ENCODE assay signal across 9 cellular contexts in the genomic region with DNA sequence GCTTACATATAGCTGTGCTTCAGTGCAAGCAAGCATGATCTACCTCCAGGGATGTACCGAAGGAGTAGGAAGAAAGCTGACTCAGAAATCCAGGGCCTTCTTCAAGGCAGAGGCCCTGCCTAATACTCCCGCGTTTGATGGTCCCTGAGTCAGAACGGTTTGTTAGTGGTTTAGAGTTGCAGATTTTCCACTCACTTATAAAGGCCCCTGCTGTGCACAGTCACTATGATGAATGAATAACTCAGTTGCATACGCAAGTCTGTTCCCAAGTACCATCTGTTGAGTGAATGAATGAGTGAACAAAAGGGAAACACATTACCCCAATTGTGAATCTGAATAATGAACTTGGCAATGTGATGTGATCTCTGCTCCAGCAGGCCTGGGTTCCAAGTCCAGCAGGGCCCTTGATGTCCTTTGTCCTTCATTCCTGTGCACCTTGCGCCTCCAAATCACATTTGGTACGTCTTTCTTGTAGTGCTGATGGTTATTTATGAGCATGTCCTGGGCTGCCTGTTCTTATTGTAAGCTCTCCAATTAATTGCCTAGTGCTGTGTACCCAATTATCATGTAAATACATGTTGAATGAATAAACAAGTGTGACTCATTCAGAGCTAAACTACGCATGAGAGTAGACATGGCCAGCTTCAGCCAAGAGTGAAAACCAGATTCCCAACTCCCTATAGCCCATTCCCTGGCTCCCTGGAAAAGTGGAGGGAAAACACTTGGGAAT.
DNase-seq lines count a peak whose midpoint lies in the region; ATAC-seq, FAIRE-seq and TF ChIP-seq lines count a peak whose summit lies in the region.
"Had no signal": no experiment of that assay in that cellular context is flagged by ENCODE, and none has a peak within 500 bp of the region (broad histone marks: within the 10 kb centered on the region; RNA-seq: fewer than 3 reads in every experiment).

No MANE protein-coding gene starts in this region.

- no peak for TF ChIP-seq CTCF in DND-41 (IDR thresholded peaks at IDR 0.05; ENCODE audit: borderline replicate concordance, extremely low read depth, low read length, poor library complexity, severe bottlenecking)
- no peak for TF ChIP-seq CTCF in bronchial epithelial cell (IDR thresholded peaks at IDR 0.05; ENCODE audit: insufficient read depth, low read length, severe bottlenecking)
- no peak for TF ChIP-seq CTCF in neural crest cell (conservative IDR thresholded peaks at IDR 0.05)
- no peak for TF ChIP-seq CTCF in CD8-positive, alpha-beta T cell (IDR thresholded peaks at IDR 0.05)

- no peaks in the 10 kb centered on the region for H4K20me1 ChIP-seq in DND-41 (ENCODE audit: insufficient read depth, low read length)

- H3K4me3 Mint-ChIP-seq in neural crest cell = no peak overlapping the region
- no peak overlapping the region for H3K4me3 Mint-ChIP-seq in CD8-positive, alpha-beta T cell

- peak overlapping the region; percentile 96 for H3K27ac ChIP-seq in DND-41 (ENCODE audit: low read length)
- no peak overlapping the region for H3K27ac ChIP-seq in CD8-positive, alpha-beta T cell (ENCODE audit: low read depth, low read length)

- peak; percentile 60 for ATAC-seq in DND-41 (ENCODE audit: insufficient read depth, low read depth)
- no peak for ATAC-seq in GM18519 (IDR thresholded peaks at IDR 0.05; ENCODE audit: low FRiP score, unreplicated experiment)
- no peak for ATAC-seq in CD8-positive, alpha-beta T cell
- ATAC-seq in HG02798 (IDR thresholded peaks at IDR 0.05; ENCODE audit: poor library complexity, unreplicated experiment) = no peak

- H3K4me1 ChIP-seq in DND-41 (ENCODE audit: insufficient read depth, low read length) = peaks cover 51% of the 10 kb centered on the region
- peaks cover 12% of the 10 kb centered on the region for H3K4me1 ChIP-seq in CD8-positive, alpha-beta T cell (ENCODE audit: insufficient read depth, low read length)

- peaks cover 17% of the 10 kb centered on the region for H3K4me1 Mint-ChIP-seq in neural crest cell
- peaks cover 8% of the 10 kb centered on the region for H3K4me1 Mint-ChIP-seq in CD8-positive, alpha-beta T cell (ENCODE audit: low read depth)

- H3K27me3 ChIP-seq in DND-41 (ENCODE audit: insufficient read depth, low read length, poor library complexity) (no peaks in the 10 kb centered on the region), bronchial epithelial cell (ENCODE audit: control insufficient read depth, insufficient read depth, low read length) (no peaks in the 10 kb centered on the region)
- no peaks in the 10 kb centered on the region for H3K27me3 ChIP-seq in CD8-positive, alpha-beta T cell (ENCODE audit: insufficient read depth, low read length)
- H3K27me3 ChIP-seq: heart right ventricle had no signal

- no peaks in the 10 kb centered on the region for H3K9me3 Mint-ChIP-seq in neural crest cell
- no peaks in the 10 kb centered on the region for H3K9me3 Mint-ChIP-seq in CD8-positive, alpha-beta T cell

- H3K27ac Mint-ChIP-seq in neural crest cell (ENCODE audit: unreplicated experiment) = no peak overlapping the region
- no peak overlapping the region for H3K27ac Mint-ChIP-seq in CD8-positive, alpha-beta T cell

- POLR2A ChIA-PET in CD8-positive, alpha-beta T cell (lab: Charles Lee) = interaction anchor here (1.0 to 1.2 kb wide), 2 partner anchors 14 to 148 kb away, joined by 3 to 4 read pairs; no protein-coding TSS in a partner anchor

- peak overlapping the region; percentile 55 for H3K9ac ChIP-seq in DND-41 (ENCODE audit: low read depth, low read length)

- H3K9me3 ChIP-seq in DND-41 (ENCODE audit: insufficient read depth, low read length, severe bottlenecking) = no peaks in the 10 kb centered on the region
- no peaks in the 10 kb centered on the region for H3K9me3 ChIP-seq in CD8-positive, alpha-beta T cell (ENCODE audit: low read length)
- H3K9me3 ChIP-seq: heart right ventricle had no signal

- CTCF ChIA-PET in CD8-positive, alpha-beta T cell (lab: Charles Lee) = interaction anchor here (0.5 to 14.5 kb wide), 9 partner anchors 12 to 661 kb away, joined by 3 to 256 read pairs (median 9); no protein-coding TSS in a partner anchor

- intact Hi-C loops in CD8-positive, alpha-beta T cell (cut with DNase I, micrococcal nuclease) = no loop called here

- H3K4me2 ChIP-seq in DND-41 (ENCODE audit: insufficient read depth, low read length) = peak overlapping the region; percentile 57

- DNase-seq in DND-41 (peak; percentile 65), NCI-H1105 treated with DMSO at 0.1 percent for 48 hours (lab: John Stamatoyannopoulos, UW) (peak; percentile 40), bronchial epithelial cell (ENCODE audit: low read depth) (peak; percentile 93), neural crest cell (ENCODE audit: low read depth, low spot score) (peak; percentile 7), SK-N-DZ (ENCODE audit: low spot score) (no peak)
- no peak for DNase-seq in CD8-positive, alpha-beta T cell
- DNase-seq: heart right ventricle had no signal

- no peaks in the 10 kb centered on the region for H3K27me3 Mint-ChIP-seq in neural crest cell (ENCODE audit: low read depth)
- no peaks in the 10 kb centered on the region for H3K27me3 Mint-ChIP-seq in CD8-positive, alpha-beta T cell (ENCODE audit: low read depth)

- peaks cover 16% of the 10 kb centered on the region for H3K36me3 ChIP-seq in DND-41 (ENCODE audit: insufficient read depth, low read length)
- H3K36me3 ChIP-seq in bronchial epithelial cell (ENCODE audit: control insufficient read depth, insufficient read depth, low read length) = no peaks in the 10 kb centered on the region
- no peaks in the 10 kb centered on the region for H3K36me3 ChIP-seq in CD8-positive, alpha-beta T cell (ENCODE audit: insufficient read depth, low read length)

- peaks cover 5% of the 10 kb centered on the region; the same call in 1 of the 2 replicates for H3K79me2 ChIP-seq in DND-41 (ENCODE audit: insufficient read depth, low read length)

- H3K36me3 Mint-ChIP-seq in neural crest cell (ENCODE audit: low read depth) = no peaks in the 10 kb centered on the region
- peaks cover 17% of the 10 kb centered on the region for H3K36me3 Mint-ChIP-seq in CD8-positive, alpha-beta T cell

- H2AFZ ChIP-seq in DND-41 (ENCODE audit: low read depth, low read length) = no peak overlapping the region

- peak; percentile 88 for FAIRE-seq in bronchial epithelial cell (lab: Jason Lieb, UNC)

- no peak overlapping the region for H3K4me3 ChIP-seq in DND-41 (ENCODE audit: low read depth in 1 of 2, low read length in 2 of 2)
- no peak overlapping the region for H3K4me3 ChIP-seq in bronchial epithelial cell (ENCODE audit: low read depth, low read length)
- H3K4me3 ChIP-seq in CD8-positive, alpha-beta T cell (ENCODE audit: low read depth, low read length) = no peak overlapping the region
- H3K4me3 ChIP-seq: heart right ventricle had no signal

Comparison
In these comparisons a context has a peak if more than half of its experiments do, and no peak if none do; other contexts are left out.
1. DNase-seq: peak in DND-41 (single experiment), NCI-H1105 treated with DMSO at 0.1 percent for 48 hours (single experiment), bronchial epithelial cell (single experiment) and neural crest cell (single experiment); none in SK-N-DZ (single experiment) and CD8-positive, alpha-beta T cell (0 of 7).